1 cellular context compared by ENCODE assay signal in the genomic region with DNA sequence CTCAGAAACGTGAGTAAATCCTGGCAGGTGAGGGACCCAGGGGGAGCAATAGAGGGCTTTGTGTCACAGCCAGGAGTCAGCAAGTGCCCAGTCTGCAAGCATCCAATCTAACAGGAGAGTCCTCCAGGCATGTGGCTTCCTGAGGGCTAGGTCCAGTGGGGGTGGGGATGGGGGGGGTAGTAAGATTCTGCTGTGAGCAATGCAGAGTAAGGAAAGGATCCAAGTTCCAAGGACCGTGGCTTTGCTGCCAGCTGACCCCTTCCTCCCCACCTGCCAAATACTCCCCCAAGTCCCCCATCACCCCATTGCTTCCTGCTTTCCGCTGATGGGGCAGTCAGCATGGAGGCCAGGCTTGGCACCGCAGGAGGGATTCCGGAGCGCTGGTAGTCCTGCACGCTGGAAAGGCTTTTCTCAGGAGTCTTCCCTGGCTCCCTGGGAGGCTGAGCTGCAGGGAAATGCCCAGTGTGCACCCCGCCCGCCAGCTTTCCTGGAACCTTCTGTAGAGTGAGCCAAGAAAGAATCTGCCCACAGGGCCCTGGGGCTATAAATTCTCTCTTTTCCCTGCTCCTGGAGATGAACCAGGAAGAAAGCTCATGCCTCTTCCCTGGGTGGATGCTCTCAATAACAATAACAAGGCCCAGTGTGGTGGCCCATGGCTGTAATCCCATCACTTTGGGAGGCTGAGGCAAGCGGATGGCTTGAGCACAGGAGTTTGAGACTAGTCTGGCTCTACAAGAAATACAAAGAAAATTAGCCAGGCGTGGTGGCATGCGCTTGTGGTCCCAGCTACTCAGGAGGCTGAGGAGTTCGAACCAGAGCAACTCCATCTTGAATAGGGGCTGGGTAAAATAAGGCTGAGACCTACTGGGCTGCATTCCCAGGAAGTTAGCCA.
TF ChIP-seq lines count a peak whose summit lies in the region.

No MANE protein-coding gene starts in this region.

TF ChIP-seq in K562, 482 proteins besides CTCF, POLR2A, EP300 and RAD21 (continued from another document and continues in another):
- TF ChIP-seq, protein P1, sequence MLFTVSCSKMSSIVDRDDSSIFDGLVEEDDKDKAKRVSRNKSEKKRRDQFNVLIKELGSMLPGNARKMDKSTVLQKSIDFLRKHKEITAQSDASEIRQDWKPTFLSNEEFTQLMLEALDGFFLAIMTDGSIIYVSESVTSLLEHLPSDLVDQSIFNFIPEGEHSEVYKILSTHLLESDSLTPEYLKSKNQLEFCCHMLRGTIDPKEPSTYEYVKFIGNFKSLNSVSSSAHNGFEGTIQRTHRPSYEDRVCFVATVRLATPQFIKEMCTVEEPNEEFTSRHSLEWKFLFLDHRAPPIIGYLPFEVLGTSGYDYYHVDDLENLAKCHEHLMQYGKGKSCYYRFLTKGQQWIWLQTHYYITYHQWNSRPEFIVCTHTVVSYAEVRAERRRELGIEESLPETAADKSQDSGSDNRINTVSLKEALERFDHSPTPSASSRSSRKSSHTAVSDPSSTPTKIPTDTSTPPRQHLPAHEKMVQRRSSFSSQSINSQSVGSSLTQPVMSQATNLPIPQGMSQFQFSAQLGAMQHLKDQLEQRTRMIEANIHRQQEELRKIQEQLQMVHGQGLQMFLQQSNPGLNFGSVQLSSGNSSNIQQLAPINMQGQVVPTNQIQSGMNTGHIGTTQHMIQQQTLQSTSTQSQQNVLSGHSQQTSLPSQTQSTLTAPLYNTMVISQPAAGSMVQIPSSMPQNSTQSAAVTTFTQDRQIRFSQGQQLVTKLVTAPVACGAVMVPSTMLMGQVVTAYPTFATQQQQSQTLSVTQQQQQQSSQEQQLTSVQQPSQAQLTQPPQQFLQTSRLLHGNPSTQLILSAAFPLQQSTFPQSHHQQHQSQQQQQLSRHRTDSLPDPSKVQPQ (CRISPR knock-in tag; IDR thresholded peaks at IDR 0.05; ENCODE audit: borderline replicate concordance), result no peak
- TF ChIP-seq NFXL1 (CRISPR knock-in tag; IDR thresholded peaks at IDR 0.05) (peak; percentile 78; the same call in 1 of the 2 replicates), FOXP1 (CRISPR knock-in tag; IDR thresholded peaks at IDR 0.05) (no peak), HNRNPH1 (optimal IDR thresholded peaks at IDR 0.05; ENCODE audit: low read depth, low read length) (no peak), NFYB (IDR thresholded peaks at IDR 0.05; ENCODE audit: extremely low read depth, insufficient read length) (no peak), FOXJ3 (CRISPR knock-in tag; IDR thresholded peaks at IDR 0.05) (no peak), JUN (IDR thresholded peaks at IDR 0.05; ENCODE audit: borderline replicate concordance, low read depth, low read length) (no peak), JUN (CRISPR knock-in tag; IDR thresholded peaks at IDR 0.05; ENCODE audit: borderline replicate concordance) (no peak), RFX7 (CRISPR knock-in tag; IDR thresholded peaks at IDR 0.05) (no peak), CBFB (CRISPR knock-in tag; IDR thresholded peaks at IDR 0.05) (no peak), SIN3B (IDR thresholded peaks at IDR 0.05; ENCODE audit: low read depth) (no peak), ZNF212 (CRISPR knock-in tag; IDR thresholded peaks at IDR 0.05) (no peak), HSF4 (CRISPR knock-in tag; IDR thresholded peaks at IDR 0.05; ENCODE audit: borderline replicate concordance) (peak; percentile 84; the same call in 1 of the 2 replicates), ZNF134 (CRISPR knock-in tag; conservative IDR thresholded peaks at IDR 0.05) (peak; percentile 54; the same call in 1 of the 2 replicates), PTBP1 (IDR thresholded peaks at IDR 0.05; ENCODE audit: low read depth, low read length) (no peak), STAT5B (CRISPR knock-in tag; IDR thresholded peaks at IDR 0.05) (no peak), BRF1 (IDR thresholded peaks at IDR 0.05; ENCODE audit: borderline replicate concordance, extremely low read depth, insufficient read length) (no peak), SRSF1 (IDR thresholded peaks at IDR 0.05; ENCODE audit: low read depth, low read length) (no peak), GTF2F1 (IDR thresholded peaks at IDR 0.05; ENCODE audit: low read depth, low read length) (no peak), FOXM1 (IDR thresholded peaks at IDR 0.05; ENCODE audit: low read depth) (no peak), FOXM1 (CRISPR knock-in tag; IDR thresholded peaks at IDR 0.05; ENCODE audit: low read depth) (no peak), ELF4 (CRISPR knock-in tag; IDR thresholded peaks at IDR 0.05) (no peak), COPS2 (conservative IDR thresholded peaks at IDR 0.05) (no peak), BRD4 (IDR thresholded peaks at IDR 0.05) (no peak), HMG20B (CRISPR knock-in tag; IDR thresholded peaks at IDR 0.05) (no peak), NR2F6 (CRISPR knock-in tag; IDR thresholded peaks at IDR 0.05) (0 out of 2 replicates have a peak, but pooled peaks have one; percentile 38), BCOR (IDR thresholded peaks at IDR 0.05) (no peak), ZNF282 (CRISPR knock-in tag; IDR thresholded peaks at IDR 0.05) (no peak), PHF8 (IDR thresholded peaks at IDR 0.05; ENCODE audit: borderline replicate concordance, low read length) (no peak), ESRRA (IDR thresholded peaks at IDR 0.05; ENCODE audit: borderline replicate concordance, low read depth) (no peak), NR3C1 (CRISPR knock-in tag; IDR thresholded peaks at IDR 0.05) (no peak), TRIM24 (IDR thresholded peaks at IDR 0.05) (no peak), SREBF2 (CRISPR knock-in tag; IDR thresholded peaks at IDR 0.05) (no peak)
- TF ChIP-seq, protein P2, sequence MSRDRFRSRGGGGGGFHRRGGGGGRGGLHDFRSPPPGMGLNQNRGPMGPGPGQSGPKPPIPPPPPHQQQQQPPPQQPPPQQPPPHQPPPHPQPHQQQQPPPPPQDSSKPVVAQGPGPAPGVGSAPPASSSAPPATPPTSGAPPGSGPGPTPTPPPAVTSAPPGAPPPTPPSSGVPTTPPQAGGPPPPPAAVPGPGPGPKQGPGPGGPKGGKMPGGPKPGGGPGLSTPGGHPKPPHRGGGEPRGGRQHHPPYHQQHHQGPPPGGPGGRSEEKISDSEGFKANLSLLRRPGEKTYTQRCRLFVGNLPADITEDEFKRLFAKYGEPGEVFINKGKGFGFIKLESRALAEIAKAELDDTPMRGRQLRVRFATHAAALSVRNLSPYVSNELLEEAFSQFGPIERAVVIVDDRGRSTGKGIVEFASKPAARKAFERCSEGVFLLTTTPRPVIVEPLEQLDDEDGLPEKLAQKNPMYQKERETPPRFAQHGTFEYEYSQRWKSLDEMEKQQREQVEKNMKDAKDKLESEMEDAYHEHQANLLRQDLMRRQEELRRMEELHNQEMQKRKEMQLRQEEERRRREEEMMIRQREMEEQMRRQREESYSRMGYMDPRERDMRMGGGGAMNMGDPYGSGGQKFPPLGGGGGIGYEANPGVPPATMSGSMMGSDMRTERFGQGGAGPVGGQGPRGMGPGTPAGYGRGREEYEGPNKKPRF (IDR thresholded peaks at IDR 0.05; ENCODE audit: low read depth, low read length), result no peak
- TF ChIP-seq, protein P3, sequence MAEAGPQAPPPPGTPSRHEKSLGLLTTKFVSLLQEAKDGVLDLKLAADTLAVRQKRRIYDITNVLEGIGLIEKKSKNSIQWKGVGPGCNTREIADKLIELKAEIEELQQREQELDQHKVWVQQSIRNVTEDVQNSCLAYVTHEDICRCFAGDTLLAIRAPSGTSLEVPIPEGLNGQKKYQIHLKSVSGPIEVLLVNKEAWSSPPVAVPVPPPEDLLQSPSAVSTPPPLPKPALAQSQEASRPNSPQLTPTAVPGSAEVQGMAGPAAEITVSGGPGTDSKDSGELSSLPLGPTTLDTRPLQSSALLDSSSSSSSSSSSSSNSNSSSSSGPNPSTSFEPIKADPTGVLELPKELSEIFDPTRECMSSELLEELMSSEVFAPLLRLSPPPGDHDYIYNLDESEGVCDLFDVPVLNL (CRISPR knock-in tag; IDR thresholded peaks at IDR 0.05; ENCODE audit: low read depth), result no peak
- TF ChIP-seq, protein P4, sequence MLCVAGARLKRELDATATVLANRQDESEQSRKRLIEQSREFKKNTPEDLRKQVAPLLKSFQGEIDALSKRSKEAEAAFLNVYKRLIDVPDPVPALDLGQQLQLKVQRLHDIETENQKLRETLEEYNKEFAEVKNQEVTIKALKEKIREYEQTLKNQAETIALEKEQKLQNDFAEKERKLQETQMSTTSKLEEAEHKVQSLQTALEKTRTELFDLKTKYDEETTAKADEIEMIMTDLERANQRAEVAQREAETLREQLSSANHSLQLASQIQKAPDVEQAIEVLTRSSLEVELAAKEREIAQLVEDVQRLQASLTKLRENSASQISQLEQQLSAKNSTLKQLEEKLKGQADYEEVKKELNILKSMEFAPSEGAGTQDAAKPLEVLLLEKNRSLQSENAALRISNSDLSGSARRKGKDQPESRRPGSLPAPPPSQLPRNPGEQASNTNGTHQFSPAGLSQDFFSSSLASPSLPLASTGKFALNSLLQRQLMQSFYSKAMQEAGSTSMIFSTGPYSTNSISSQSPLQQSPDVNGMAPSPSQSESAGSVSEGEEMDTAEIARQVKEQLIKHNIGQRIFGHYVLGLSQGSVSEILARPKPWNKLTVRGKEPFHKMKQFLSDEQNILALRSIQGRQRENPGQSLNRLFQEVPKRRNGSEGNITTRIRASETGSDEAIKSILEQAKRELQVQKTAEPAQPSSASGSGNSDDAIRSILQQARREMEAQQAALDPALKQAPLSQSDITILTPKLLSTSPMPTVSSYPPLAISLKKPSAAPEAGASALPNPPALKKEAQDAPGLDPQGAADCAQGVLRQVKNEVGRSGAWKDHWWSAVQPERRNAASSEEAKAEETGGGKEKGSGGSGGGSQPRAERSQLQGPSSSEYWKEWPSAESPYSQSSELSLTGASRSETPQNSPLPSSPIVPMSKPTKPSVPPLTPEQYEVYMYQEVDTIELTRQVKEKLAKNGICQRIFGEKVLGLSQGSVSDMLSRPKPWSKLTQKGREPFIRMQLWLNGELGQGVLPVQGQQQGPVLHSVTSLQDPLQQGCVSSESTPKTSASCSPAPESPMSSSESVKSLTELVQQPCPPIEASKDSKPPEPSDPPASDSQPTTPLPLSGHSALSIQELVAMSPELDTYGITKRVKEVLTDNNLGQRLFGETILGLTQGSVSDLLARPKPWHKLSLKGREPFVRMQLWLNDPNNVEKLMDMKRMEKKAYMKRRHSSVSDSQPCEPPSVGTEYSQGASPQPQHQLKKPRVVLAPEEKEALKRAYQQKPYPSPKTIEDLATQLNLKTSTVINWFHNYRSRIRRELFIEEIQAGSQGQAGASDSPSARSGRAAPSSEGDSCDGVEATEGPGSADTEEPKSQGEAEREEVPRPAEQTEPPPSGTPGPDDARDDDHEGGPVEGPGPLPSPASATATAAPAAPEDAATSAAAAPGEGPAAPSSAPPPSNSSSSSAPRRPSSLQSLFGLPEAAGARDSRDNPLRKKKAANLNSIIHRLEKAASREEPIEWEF (CRISPR knock-in tag; IDR thresholded peaks at IDR 0.05), result peak; percentile 61; the same call in 1 of the 2 replicates
- TF ChIP-seq, protein P5, sequence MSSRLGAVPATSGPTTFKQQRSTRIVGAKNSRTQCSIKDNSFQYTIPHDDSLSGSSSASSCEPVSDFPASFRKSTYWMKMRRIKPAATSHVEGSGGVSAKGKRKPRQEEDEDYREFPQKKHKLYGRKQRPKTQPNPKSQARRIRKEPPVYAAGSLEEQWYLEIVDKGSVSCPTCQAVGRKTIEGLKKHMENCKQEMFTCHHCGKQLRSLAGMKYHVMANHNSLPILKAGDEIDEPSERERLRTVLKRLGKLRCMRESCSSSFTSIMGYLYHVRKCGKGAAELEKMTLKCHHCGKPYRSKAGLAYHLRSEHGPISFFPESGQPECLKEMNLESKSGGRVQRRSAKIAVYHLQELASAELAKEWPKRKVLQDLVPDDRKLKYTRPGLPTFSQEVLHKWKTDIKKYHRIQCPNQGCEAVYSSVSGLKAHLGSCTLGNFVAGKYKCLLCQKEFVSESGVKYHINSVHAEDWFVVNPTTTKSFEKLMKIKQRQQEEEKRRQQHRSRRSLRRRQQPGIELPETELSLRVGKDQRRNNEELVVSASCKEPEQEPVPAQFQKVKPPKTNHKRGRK (tag; IDR thresholded peaks at IDR 0.05), result no peak
- TF ChIP-seq, protein P6, sequence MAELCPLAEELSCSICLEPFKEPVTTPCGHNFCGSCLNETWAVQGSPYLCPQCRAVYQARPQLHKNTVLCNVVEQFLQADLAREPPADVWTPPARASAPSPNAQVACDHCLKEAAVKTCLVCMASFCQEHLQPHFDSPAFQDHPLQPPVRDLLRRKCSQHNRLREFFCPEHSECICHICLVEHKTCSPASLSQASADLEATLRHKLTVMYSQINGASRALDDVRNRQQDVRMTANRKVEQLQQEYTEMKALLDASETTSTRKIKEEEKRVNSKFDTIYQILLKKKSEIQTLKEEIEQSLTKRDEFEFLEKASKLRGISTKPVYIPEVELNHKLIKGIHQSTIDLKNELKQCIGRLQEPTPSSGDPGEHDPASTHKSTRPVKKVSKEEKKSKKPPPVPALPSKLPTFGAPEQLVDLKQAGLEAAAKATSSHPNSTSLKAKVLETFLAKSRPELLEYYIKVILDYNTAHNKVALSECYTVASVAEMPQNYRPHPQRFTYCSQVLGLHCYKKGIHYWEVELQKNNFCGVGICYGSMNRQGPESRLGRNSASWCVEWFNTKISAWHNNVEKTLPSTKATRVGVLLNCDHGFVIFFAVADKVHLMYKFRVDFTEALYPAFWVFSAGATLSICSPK (IDR thresholded peaks at IDR 0.05; ENCODE audit: borderline replicate concordance), result no peak
- TF ChIP-seq, protein P7, sequence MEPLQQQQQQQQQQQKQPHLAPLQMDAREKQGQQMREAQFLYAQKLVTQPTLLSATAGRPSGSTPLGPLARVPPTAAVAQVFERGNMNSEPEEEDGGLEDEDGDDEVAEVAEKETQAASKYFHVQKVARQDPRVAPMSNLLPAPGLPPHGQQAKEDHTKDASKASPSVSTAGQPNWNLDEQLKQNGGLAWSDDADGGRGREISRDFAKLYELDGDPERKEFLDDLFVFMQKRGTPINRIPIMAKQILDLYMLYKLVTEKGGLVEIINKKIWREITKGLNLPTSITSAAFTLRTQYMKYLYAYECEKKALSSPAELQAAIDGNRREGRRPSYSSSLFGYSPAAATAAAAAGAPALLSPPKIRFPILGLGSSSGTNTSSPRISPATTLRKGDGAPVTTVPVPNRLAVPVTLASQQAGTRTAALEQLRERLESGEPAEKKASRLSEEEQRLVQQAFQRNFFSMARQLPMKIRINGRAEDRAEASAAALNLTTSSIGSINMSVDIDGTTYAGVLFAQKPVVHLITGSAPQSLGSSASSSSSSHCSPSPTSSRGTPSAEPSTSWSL (CRISPR knock-in tag; IDR thresholded peaks at IDR 0.05; ENCODE audit: borderline replicate concordance), result peak; percentile 85; the same call in 1 of the 2 replicates
- TF ChIP-seq, protein P8, sequence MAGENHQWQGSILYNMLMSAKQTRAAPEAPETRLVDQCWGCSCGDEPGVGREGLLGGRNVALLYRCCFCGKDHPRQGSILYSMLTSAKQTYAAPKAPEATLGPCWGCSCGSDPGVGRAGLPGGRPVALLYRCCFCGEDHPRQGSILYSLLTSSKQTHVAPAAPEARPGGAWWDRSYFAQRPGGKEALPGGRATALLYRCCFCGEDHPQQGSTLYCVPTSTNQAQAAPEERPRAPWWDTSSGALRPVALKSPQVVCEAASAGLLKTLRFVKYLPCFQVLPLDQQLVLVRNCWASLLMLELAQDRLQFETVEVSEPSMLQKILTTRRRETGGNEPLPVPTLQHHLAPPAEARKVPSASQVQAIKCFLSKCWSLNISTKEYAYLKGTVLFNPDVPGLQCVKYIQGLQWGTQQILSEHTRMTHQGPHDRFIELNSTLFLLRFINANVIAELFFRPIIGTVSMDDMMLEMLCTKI (IDR thresholded peaks at IDR 0.05; ENCODE audit: partially characterized antibody), result no peak
